Comparison of ENCODE assay signal across 11 cellular contexts in the genomic region with DNA sequence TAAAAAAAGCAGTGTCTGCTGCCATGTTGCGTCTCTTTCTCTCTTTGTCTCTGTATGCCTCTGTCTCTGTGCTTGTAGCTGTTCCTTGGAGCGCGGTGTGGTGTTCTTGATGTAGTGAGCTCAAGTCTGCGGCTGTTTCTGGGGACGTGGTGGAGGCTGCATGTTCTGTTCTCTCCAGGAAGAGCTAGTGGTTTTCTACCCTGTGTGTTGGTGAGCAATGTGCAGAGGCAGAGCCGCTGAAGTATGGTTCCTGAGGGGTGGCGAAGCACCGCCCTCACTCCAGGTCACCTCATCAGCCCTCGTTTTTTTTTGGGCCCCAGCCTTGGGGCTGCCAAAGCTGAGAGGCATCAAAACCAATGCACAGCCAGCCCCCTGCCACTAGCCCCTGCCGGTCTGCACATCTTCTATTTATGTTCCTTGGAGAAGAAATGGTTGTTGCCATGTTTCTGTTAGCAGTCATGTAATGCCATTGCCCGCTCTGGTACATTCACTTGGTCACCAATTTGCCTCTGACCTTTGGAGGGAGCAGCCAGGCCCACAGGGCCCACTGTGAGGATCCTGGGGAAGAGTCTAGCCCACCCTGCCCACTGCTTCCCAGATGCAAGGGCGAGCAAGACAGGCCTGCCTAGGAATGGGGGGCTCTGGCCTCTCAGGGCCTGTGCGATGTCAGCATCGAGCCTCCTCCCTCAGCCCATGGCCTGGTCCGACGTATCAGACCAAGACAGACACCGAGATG. TPM values are rescaled to one million over a fixed set of nuclear protein-coding genes. Genes with fewer than 3 reads are reported as not detected.
DNase-seq lines count a peak whose midpoint lies in the region; ATAC-seq and TF ChIP-seq lines count a peak whose summit lies in the region.
"Had no signal": no experiment of that assay in that cellular context is flagged by ENCODE, and none has a peak within 500 bp of the region (broad histone marks: within the 10 kb centered on the region; RNA-seq: fewer than 3 reads in every experiment).

No MANE protein-coding gene starts in this region.

- H3K4me3 Mint-ChIP-seq in CD8-positive, alpha-beta memory T cell, result peak overlapping the region; percentile 70 to 91 (median 76)
- peak overlapping the region; percentile 81 for H3K4me3 Mint-ChIP-seq in activated naive CD8-positive, alpha-beta T cell treated with anti-CD3 and anti-CD28 coated beads, Interleukin-2, amount 50 U/mL, for 24 hours

- peaks cover 0 to 4% (median 2%) of the 10 kb centered on the region in 5 donors for H3K9me3 Mint-ChIP-seq in CD8-positive, alpha-beta memory T cell
- H3K9me3 Mint-ChIP-seq in activated naive CD8-positive, alpha-beta T cell treated with anti-CD3 and anti-CD28 coated beads, Interleukin-2, amount 50 U/mL, for 24 hours, result no peaks in the 10 kb centered on the region

- peaks cover 0 to 10% of the 10 kb centered on the region in 2 donors for H3K27me3 Mint-ChIP-seq in CD8-positive, alpha-beta memory T cell
- no peaks in the 10 kb centered on the region for H3K27me3 Mint-ChIP-seq in activated naive CD8-positive, alpha-beta T cell treated with anti-CD3 and anti-CD28 coated beads, Interleukin-2, amount 50 U/mL, for 24 hours

- no peak overlapping the region for H3K27ac ChIP-seq in CD8-positive, alpha-beta memory T cell (ENCODE audit: low read depth, low read length)
- peak overlapping the region in 2 of 5 donors; percentile 30 to 79 for H3K27ac ChIP-seq in adrenal gland

- H3K4me1 ChIP-seq in CD8-positive, alpha-beta memory T cell (ENCODE audit: insufficient read depth, low read length), result peaks cover 71% of the 10 kb centered on the region
- peaks cover 27 to 73% of the 10 kb centered on the region in 2 donors for H3K4me1 ChIP-seq in adrenal gland (replicated peaks in 1 of 2)

- H3K9me3 ChIP-seq in CD8-positive, alpha-beta memory T cell (ENCODE audit: low read length), result no peaks in the 10 kb centered on the region
- H3K9me3 ChIP-seq in adrenal gland (replicated peaks in 1 of 3), result no peaks in the 10 kb centered on the region

- H3K27ac Mint-ChIP-seq in CD8-positive, alpha-beta memory T cell, result peak overlapping the region; percentile 84 to 95 (median 92)
- H3K27ac Mint-ChIP-seq in activated naive CD8-positive, alpha-beta T cell treated with anti-CD3 and anti-CD28 coated beads, Interleukin-2, amount 50 U/mL, for 24 hours, result peak overlapping the region; percentile 96

- CTCF ChIA-PET in CD8-positive, alpha-beta memory T cell (lab: Charles Lee), result interaction anchor here (0.9 to 1.8 kb wide), 11 partner anchors 10 to 439 kb away, joined by 4 to 11 read pairs (median 6); partner anchors contain the start of genes FAM98C, MRPS12, RINL and SARS2

- no peak for TF ChIP-seq POLR2A in adrenal gland (IDR thresholded peaks at IDR 0.05)

- ATAC-seq in activated naive CD8-positive, alpha-beta T cell treated with anti-CD3 and anti-CD28 coated beads, Interleukin-2, amount 50 U/mL, for 24 hours, result peak; percentile 78

- POLR2A ChIA-PET in CD8-positive, alpha-beta memory T cell (lab: Charles Lee), result interaction anchor here (0.6 to 1.7 kb wide), 9 partner anchors 8 to 132 kb away, joined by 3 to 24 read pairs (median 5); partner anchors contain the start of gene ECH1

- intact Hi-C loops in adrenal gland (cut with DNase I), result loop anchor here in 1 of 2 donors (10.0 kb wide), 1 partner anchor 108 kb away; no protein-coding TSS in a partner anchor

- H3K36me3 ChIP-seq in CD8-positive, alpha-beta memory T cell (ENCODE audit: insufficient read depth, low read length), result peaks cover 88% of the 10 kb centered on the region
- peaks cover 0 to 98% of the 10 kb centered on the region in 2 donors for H3K36me3 ChIP-seq in adrenal gland (replicated peaks in 1 of 2)

- H3K4me1 Mint-ChIP-seq in CD8-positive, alpha-beta memory T cell, result peaks cover 63 to 80% (median 65%) of the 10 kb centered on the region in 3 donors
- peaks cover 89% of the 10 kb centered on the region for H3K4me1 Mint-ChIP-seq in activated naive CD8-positive, alpha-beta T cell treated with anti-CD3 and anti-CD28 coated beads, Interleukin-2, amount 50 U/mL, for 24 hours

- H3K4me3 ChIP-seq in CD8-positive, alpha-beta memory T cell (ENCODE audit: low read length), result peak overlapping the region; percentile 33
- no peak overlapping the region for H3K4me3 ChIP-seq in adrenal gland

- peaks cover 38 to 95% (median 38%) of the 10 kb centered on the region in 3 donors for H3K36me3 Mint-ChIP-seq in CD8-positive, alpha-beta memory T cell
- H3K36me3 Mint-ChIP-seq in activated naive CD8-positive, alpha-beta T cell treated with anti-CD3 and anti-CD28 coated beads, Interleukin-2, amount 50 U/mL, for 24 hours (ENCODE audit: low read depth), result peaks cover 93% of the 10 kb centered on the region

- H3K27me3 ChIP-seq in CD8-positive, alpha-beta memory T cell (ENCODE audit: insufficient read depth, low read length, poor library complexity, severe bottlenecking), result no peaks in the 10 kb centered on the region
- H3K27me3 ChIP-seq in adrenal gland, result no peaks in the 10 kb centered on the region

- peak; percentile 36 to 84 (median 78) for DNase-seq in CD8-positive, alpha-beta memory T cell
- peak; percentile 52 to 57 for DNase-seq in activated CD4-positive, alpha-beta T cell treated with anti-CD3 and anti-CD28 coated beads for 4 hours
- DNase-seq in activated naive CD8-positive, alpha-beta T cell treated with anti-CD3 and anti-CD28 coated beads, Interleukin-2, amount 50 U/mL, for 24 hours, result peak; percentile 59
- peak; percentile 25 for DNase-seq in stimulated activated CD4-positive, alpha-beta T cell treated with anti-CD3 and anti-CD28 coated beads, Interleukin-12 subunit alpha, Interleukin-12 subunit beta, amount 100 ng/mL, for 4 hours
- DNase-seq in NCI-H2081 treated with DMSO at 0.1 percent for 48 hours (lab: John Stamatoyannopoulos, UW), result no peak
- DNase-seq in adrenal gland, result no peak
- no peak for DNase-seq in HuH-7 (ENCODE audit: low spot score)
- no peak for DNase-seq in NCI-H146 treated with DMSO at 0.1 percent for 48 hours (lab: John Stamatoyannopoulos, UW; ENCODE audit: unreplicated experiment)
- DNase-seq: DMS 273 treated with DMSO at 0.1 percent for 48 hours, NCI-H226 had no signal

- 85 to 87% (median 85%) methylated on average over 14 to 17 of the region's 17 CpGs for WGBS in adrenal gland, 4 donors

- no peak for TF ChIP-seq CTCF in adrenal gland (IDR thresholded peaks at IDR 0.05)

RNA-seq across cellular contexts. Expression of gene HNRNPL, which starts 7.2 kb away (rescaled TPM):
- total RNA-seq in CD8-positive, alpha-beta memory T cell, result 100 to 1,000 TPM; 656 to 679 TPM
- polyA plus RNA-seq in CD8-positive, alpha-beta memory T cell, result 73.4 TPM
- 100 to 1,000 TPM; 133 to 295 (median 191) TPM for total RNA-seq in adrenal gland
- polyA plus RNA-seq in adrenal gland, result 100 to 1,000 TPM; 195 to 241 (median 220) TPM

RNA-seq across cellular contexts. Expression of gene ECH1, which starts 11.0 kb away (rescaled TPM):
- 100 to 1,000 TPM; 111 to 114 TPM for total RNA-seq in CD8-positive, alpha-beta memory T cell
- 272 TPM for polyA plus RNA-seq in CD8-positive, alpha-beta memory T cell
- 100 to 1,000 TPM; 164 to 570 (median 444) TPM for total RNA-seq in adrenal gland
- polyA plus RNA-seq in adrenal gland, result 100 to 1,000 TPM; 308 to 701 (median 481) TPM

RNA-seq across cellular contexts. Expression of gene LGALS4, which starts 29.9 kb away (rescaled TPM):
- 1 to 10 TPM; 1.2 to 1.8 TPM for total RNA-seq in CD8-positive, alpha-beta memory T cell
- polyA plus RNA-seq in CD8-positive, alpha-beta memory T cell, result 0.44 TPM
- 1 to 10 TPM in 2 of 8 donors, under 1 TPM in 1, not detected in 5; 0.30 to 3.1 (median 1.9) TPM for total RNA-seq in adrenal gland
- polyA plus RNA-seq in adrenal gland, result 1 to 10 TPM in 2 of 3 donors, under 1 TPM in 1; 0.64 to 4.5 (median 1.5) TPM
- total RNA-seq: kidney epithelial cell had no signal

RNA-seq across cellular contexts. Expression of gene RINL, which starts 35.5 kb away (rescaled TPM):
- total RNA-seq in CD8-positive, alpha-beta memory T cell, result 10 to 100 TPM; 82.3 to 85.4 TPM
- polyA plus RNA-seq in CD8-positive, alpha-beta memory T cell, result 42.6 TPM
- total RNA-seq in adrenal gland, result 10 to 100 TPM in 1 of 8 donors, 1 to 10 TPM in 6, under 1 TPM in 1; 0.54 to 11.4 (median 4.8) TPM
- 10 to 100 TPM in 1 of 3 donors, 1 to 10 TPM in 2; 5.6 to 24.1 (median 7.1) TPM for polyA plus RNA-seq in adrenal gland

RNA-seq across cellular contexts. Expression of gene LGALS7B, which starts 53.6 kb away (rescaled TPM):
- not detected for total RNA-seq in CD8-positive, alpha-beta memory T cell
- polyA plus RNA-seq in CD8-positive, alpha-beta memory T cell, result not detected
- total RNA-seq in adrenal gland, result not detected
- polyA plus RNA-seq in adrenal gland, result 1 to 10 TPM in 1 of 3 donors, not detected in 2; 1.0 TPM
- total RNA-seq: kidney epithelial cell had no signal

Comparison
In these comparisons a context has a peak if more than half of its experiments do, and no peak if none do; other contexts are left out.
1. DNase-seq: peak in CD8-positive, alpha-beta memory T cell (5 of 5), activated CD4-positive, alpha-beta T cell treated with anti-CD3 and anti-CD28 coated beads for 4 hours (2 of 2), activated naive CD8-positive, alpha-beta T cell treated with anti-CD3 and anti-CD28 coated beads, Interleukin-2, amount 50 U/mL, for 24 hours (single experiment) and stimulated activated CD4-positive, alpha-beta T cell treated with anti-CD3 and anti-CD28 coated beads, Interleukin-12 subunit alpha, Interleukin-12 subunit beta, amount 100 ng/mL, for 4 hours (single experiment); none in NCI-H2081 treated with DMSO at 0.1 percent for 48 hours (single experiment), adrenal gland (0 of 7), HuH-7 (single experiment) and NCI-H146 treated with DMSO at 0.1 percent for 48 hours (single experiment).